ENCODE assay signal across 8 cellular contexts in genomic region chr3:161069441-161070251, GRCh38.
DNase-seq lines count a peak whose midpoint lies in the region; ATAC-seq and TF ChIP-seq lines count a peak whose summit lies in the region.

No MANE protein-coding gene starts in this region.

- peak; percentile 90 for ATAC-seq in GM19463 (IDR thresholded peaks at IDR 0.05; ENCODE audit: unreplicated experiment)
- peak; percentile 82 for ATAC-seq in HG03439 (IDR thresholded peaks at IDR 0.05; ENCODE audit: unreplicated experiment)
- ATAC-seq in RWPE2 (ENCODE audit: low read depth): peak; percentile 97
- peak; percentile 94 for ATAC-seq in stimulated activated naive B cell treated with anti-CD40 and anti-IgM and Interleukin-4, amounts not matched to agents 10 μg/mL and 1 μg/mL and 100 μg/mL, for 72 hours (replicated peaks)

- no peaks in the 10 kb centered on the region for H3K27me3 ChIP-seq in RWPE2 (ENCODE audit: insufficient read depth, poor library complexity, severe bottlenecking)

- peak; percentile 58 for DNase-seq in EL
- DNase-seq in RWPE2 (ENCODE audit: low spot score): no peak
- peak; percentile 87 for DNase-seq in fibroblast of peridontal ligament (ENCODE audit: extremely low read depth)
- DNase-seq in stimulated activated naive B cell treated with anti-CD40 and anti-IgM and Interleukin-4, amounts not matched to agents 10 μg/mL and 1 μg/mL and 100 μg/mL, for 72 hours: peak; percentile 46
- no peak for DNase-seq in NCI-H146 treated with DMSO at 0.1 percent for 48 hours (lab: John Stamatoyannopoulos, UW; ENCODE audit: unreplicated experiment)
- no peak for DNase-seq in stimulated activated CD4-positive, alpha-beta T cell treated with anti-CD3 and anti-CD28 coated beads, Interleukin-2, amount 100 ng/mL, for 24 hours

- H3K36me3 Mint-ChIP-seq in stimulated activated naive B cell treated with anti-CD40 and anti-IgM and Interleukin-4, amounts not matched to agents 10 μg/mL and 1 μg/mL and 100 μg/mL, for 72 hours: peaks cover 6% of the 10 kb centered on the region in 2 donors

- H3K36me3 ChIP-seq in RWPE2 (ENCODE audit: low read depth): no peaks in the 10 kb centered on the region

- H3K4me3 ChIP-seq in RWPE2 (ENCODE audit: severe bottlenecking): no peak overlapping the region

- H3K4me1 Mint-ChIP-seq in stimulated activated naive B cell treated with anti-CD40 and anti-IgM and Interleukin-4, amounts not matched to agents 10 μg/mL and 1 μg/mL and 100 μg/mL, for 72 hours: peaks cover 39 to 61% of the 10 kb centered on the region in 2 donors

- peaks cover 8% of the 10 kb centered on the region for H3K4me1 ChIP-seq in RWPE2 (ENCODE audit: insufficient read depth, poor library complexity, severe bottlenecking)

- H3K27ac Mint-ChIP-seq in stimulated activated naive B cell treated with anti-CD40 and anti-IgM and Interleukin-4, amounts not matched to agents 10 μg/mL and 1 μg/mL and 100 μg/mL, for 72 hours: peak overlapping the region; percentile 77

- peak overlapping the region; percentile 28 for H3K27ac ChIP-seq in RWPE2 (ENCODE audit: poor library complexity, severe bottlenecking)

- no peaks in the 10 kb centered on the region for H3K9me3 ChIP-seq in RWPE2 (ENCODE audit: severe bottlenecking)

- no peak for TF ChIP-seq CTCF in RWPE2 (IDR thresholded peaks at IDR 0.05; ENCODE audit: poor library complexity, severe bottlenecking)

- no peaks in the 10 kb centered on the region for H3K9me3 Mint-ChIP-seq in stimulated activated naive B cell treated with anti-CD40 and anti-IgM and Interleukin-4, amounts not matched to agents 10 μg/mL and 1 μg/mL and 100 μg/mL, for 72 hours

- no peaks in the 10 kb centered on the region for H3K27me3 Mint-ChIP-seq in stimulated activated naive B cell treated with anti-CD40 and anti-IgM and Interleukin-4, amounts not matched to agents 10 μg/mL and 1 μg/mL and 100 μg/mL, for 72 hours

- H3K4me3 Mint-ChIP-seq in stimulated activated naive B cell treated with anti-CD40 and anti-IgM and Interleukin-4, amounts not matched to agents 10 μg/mL and 1 μg/mL and 100 μg/mL, for 72 hours: peak overlapping the region in 1 of 2 donors; percentile 41

Comparison
In these comparisons a context has a peak if more than half of its experiments do, and no peak if none do; other contexts are left out.
1. DNase-seq: peak in EL (single experiment), fibroblast of peridontal ligament (single experiment) and stimulated activated naive B cell treated with anti-CD40 and anti-IgM and Interleukin-4, amounts not matched to agents 10 μg/mL and 1 μg/mL and 100 μg/mL, for 72 hours (single experiment); none in RWPE2 (single experiment), NCI-H146 treated with DMSO at 0.1 percent for 48 hours (single experiment) and stimulated activated CD4-positive, alpha-beta T cell treated with anti-CD3 and anti-CD28 coated beads, Interleukin-2, amount 100 ng/mL, for 24 hours (0 of 2).
2. Peak in every context shown above with its lines, with median percentiles within 50 percentile points of each other: ATAC-seq.